ENCODE assay signal across 16 cellular contexts in genomic region chr7:16667355-16667754, GRCh38. TPM values are rescaled to one million over a fixed set of nuclear protein-coding genes. Genes with fewer than 3 reads are reported as not detected.
A peak's percentile ranks its signal among the peaks of the same experiment; 100 is the strongest.
DNase-seq lines count a peak whose midpoint lies in the region; ATAC-seq and TF ChIP-seq lines count a peak whose summit lies in the region.
"Had no signal": no experiment of that assay in that cellular context is flagged by ENCODE, and none has a peak within 500 bp of the region (broad histone marks: within the 10 kb centered on the region; RNA-seq: fewer than 3 reads in every experiment).

No MANE protein-coding gene starts in this region.

- CTCF ChIA-PET in A673 (lab: Charles Lee) (no interaction called here), Panc1 (lab: Charles Lee) (no interaction called here)

- POLR2A ChIA-PET in A673 (lab: Charles Lee; ENCODE audit: low non-redundant PET) (no interaction called here), Panc1 (lab: Charles Lee) (interaction anchor here (0.7 kb wide), 1 partner anchor 9 kb away, joined by 3 read pairs; no protein-coding TSS in a partner anchor)

- H3K9me3 Mint-ChIP-seq in endothelial cell (ENCODE audit: unreplicated experiment) = no peaks in the 10 kb centered on the region

- peaks cover 21% of the 10 kb centered on the region for H3K36me3 Mint-ChIP-seq in endothelial cell (ENCODE audit: low read depth, unreplicated experiment)

- WGBS in psoas muscle, 3 donors = 49 to 83% (median 64%) methylated on average over 3 of the region's 3 CpGs

- H3K4me2 ChIP-seq in fibroblast of lung (ENCODE audit: extremely low read depth, insufficient read depth, low read length) = no peak overlapping the region

- peaks cover 4% of the 10 kb centered on the region for H3K27me3 Mint-ChIP-seq in endothelial cell (ENCODE audit: unreplicated experiment)
- H3K27me3 Mint-ChIP-seq: activated naive CD8-positive, alpha-beta T cell; stimulated activated memory B cell treated with anti-CD40 and anti-IgM and Interleukin-4, amounts not matched to agents 10 μg/mL and 1 μg/mL and 100 μg/mL, for 72 hours had no signal

- peaks cover 12% of the 10 kb centered on the region for H3K79me2 ChIP-seq in fibroblast of lung (ENCODE audit: control insufficient read depth, insufficient read depth, low read length)

- H3K4me3 ChIP-seq in A673 (ENCODE audit: low read depth, low read length, poor library complexity, severe bottlenecking) (no peak overlapping the region), Panc1 (ENCODE audit: low read depth in 2 of 2, low read length in 2 of 2) (no peak overlapping the region), fibroblast of lung (replicated peaks in 1 of 4; ENCODE audit: control extremely low read depth in 1 of 4, insufficient read depth in 1 of 4, low read depth in 3 of 4, low read length in 4 of 4) (no peak overlapping the region), psoas muscle (no peak overlapping the region), colonic mucosa (no peak overlapping the region)
- H3K4me3 ChIP-seq: sigmoid colon had no signal

- no peaks in the 10 kb centered on the region for H3K9me3 ChIP-seq in A673 (ENCODE audit: low read depth, low read length, poor library complexity, severe bottlenecking)
- H3K9me3 ChIP-seq in Panc1 (ENCODE audit: control insufficient read depth, insufficient read depth, low read depth, low read length) = no peaks in the 10 kb centered on the region
- no peaks in the 10 kb centered on the region for H3K9me3 ChIP-seq in fibroblast of lung (ENCODE audit: control insufficient read depth, insufficient read depth, low read depth, low read length)
- no peaks in the 10 kb centered on the region for H3K9me3 ChIP-seq in psoas muscle
- no peaks in the 10 kb centered on the region for H3K9me3 ChIP-seq in colonic mucosa
- H3K9me3 ChIP-seq: sigmoid colon had no signal

- peak overlapping the region; percentile 85 for H3K27ac ChIP-seq in A673 (ENCODE audit: low read depth, low read length, poor library complexity, severe bottlenecking)
- H3K27ac ChIP-seq in Panc1 (ENCODE audit: low read length) = peak overlapping the region; percentile 65
- H3K27ac ChIP-seq in fibroblast of lung (ENCODE audit: insufficient read depth, low read length) = peak overlapping the region; percentile 32
- H3K27ac ChIP-seq in psoas muscle = peak overlapping the region; percentile 70
- H3K27ac ChIP-seq in colonic mucosa = no peak overlapping the region

- no TSS peak for BruUV-seq in A673 (replicated peaks; lab: Mats Ljungman, UMichigan)
- BruUV-seq in Panc1 (replicated peaks; lab: Mats Ljungman, UMichigan) = no TSS peak

- in situ Hi-C loops in Panc1 (cut with HindIII; ENCODE audit: low pct_unique_long_range_greater_than_20kb, low sequenced_read_pairs) = no loop called here

- H3K9ac ChIP-seq in fibroblast of lung (ENCODE audit: insufficient read depth, low read length) (no peak overlapping the region), colonic mucosa (ENCODE audit: low read depth in 2 of 2, low read length in 2 of 2) (no peak overlapping the region)

- DNase-seq in A673 (ENCODE audit: low spot score) (no peak), Panc1 (ENCODE audit: low read depth, low spot score) (no peak), fibroblast of lung (ENCODE audit: low read depth in 2 of 2) (no peak), psoas muscle (no peak), colonic mucosa (no peak), T-helper 2 cell (no peak), endothelial cell (ENCODE audit: low spot score) (no peak)
- DNase-seq: activated CD4-positive, alpha-beta T cell treated with anti-CD3 and anti-CD28 coated beads for 1 hour; activated CD8-positive, alpha-beta memory T cell treated with anti-CD3 and anti-CD28 coated beads, Interleukin-2, amount 50 U/mL, for 4 hours; NCI-H1417; NCI-H446 treated with DMSO at 0.1 percent for 48 hours had no signal

- peaks cover 27% of the 10 kb centered on the region for H3K36me3 ChIP-seq in A673 (ENCODE audit: insufficient read depth, low read length, poor library complexity, severe bottlenecking)
- no peaks in the 10 kb centered on the region; the same call in 1 of the 2 replicates for H3K36me3 ChIP-seq in Panc1 (ENCODE audit: control insufficient read depth, insufficient read depth, low read length)
- peaks cover 2% of the 10 kb centered on the region for H3K36me3 ChIP-seq in fibroblast of lung (ENCODE audit: control insufficient read depth, insufficient read depth, low read length)
- peaks cover 0 to 14% of the 10 kb centered on the region in 2 donors for H3K36me3 ChIP-seq in psoas muscle (ENCODE audit: insufficient read depth in 1 of 2, low read depth in 1 of 2)
- no peaks in the 10 kb centered on the region for H3K36me3 ChIP-seq in colonic mucosa

- no peaks in the 10 kb centered on the region for H3K27me3 ChIP-seq in A673 (replicated peaks; ENCODE audit: insufficient read depth, low read depth, low read length, poor library complexity)
- H3K27me3 ChIP-seq in Panc1 (ENCODE audit: control insufficient read depth, insufficient read depth, low read length) = no peaks in the 10 kb centered on the region
- no peaks in the 10 kb centered on the region for H3K27me3 ChIP-seq in fibroblast of lung (ENCODE audit: control insufficient read depth, insufficient read depth, low read length)
- no peaks in the 10 kb centered on the region for H3K27me3 ChIP-seq in psoas muscle (ENCODE audit: insufficient read depth in 3 of 3, low read length in 2 of 3)
- no peaks in the 10 kb centered on the region for H3K27me3 ChIP-seq in colonic mucosa
- H3K27me3 ChIP-seq: sigmoid colon had no signal

- intact Hi-C loops in A673 (cut with micrococcal nuclease; ENCODE audit: unreplicated experiment) = no loop called here
- intact Hi-C loops in Panc1 (cut with micrococcal nuclease; ENCODE audit: unreplicated experiment) = no loop called here
- intact Hi-C loops in psoas muscle (cut with DNase I) = no loop called here
- intact Hi-C loops in colonic mucosa (cut with DNase I) = no loop called here

- no peak overlapping the region for H3K4me3 Mint-ChIP-seq in endothelial cell (ENCODE audit: unreplicated experiment)
- H3K4me3 Mint-ChIP-seq: activated naive CD8-positive, alpha-beta T cell; stimulated activated memory B cell treated with anti-CD40 and anti-IgM and Interleukin-4, amounts not matched to agents 10 μg/mL and 1 μg/mL and 100 μg/mL, for 72 hours; T-helper 1 cell treated with Interleukin-12 subunit alpha and Interleukin-12 subunit beta and Interleukin-4 antibody, amounts not matched to agents 30 μg/mL and 1 μg/mL, for 36 hours had no signal

- H2AFZ ChIP-seq in fibroblast of lung (ENCODE audit: low read length) = no peak overlapping the region

- TF ChIP-seq CTCF in A673 (conservative IDR thresholded peaks at IDR 0.05; ENCODE audit: low read depth, low read length) (no peak), Panc1 (IDR thresholded peaks at IDR 0.05) (no peak), fibroblast of lung (conservative IDR thresholded peaks at IDR 0.05 in 1 of 2, IDR thresholded peaks at IDR 0.05 in 1 of 2; ENCODE audit: low read depth in 1 of 2, low read length in 2 of 2) (no peak), psoas muscle (IDR thresholded peaks at IDR 0.05) (no peak), colonic mucosa (IDR thresholded peaks at IDR 0.05) (no peak), endothelial cell (IDR thresholded peaks at IDR 0.05; ENCODE audit: unreplicated experiment) (no peak)

- no peak overlapping the region for H3K27ac Mint-ChIP-seq in endothelial cell (ENCODE audit: unreplicated experiment)
- H3K27ac Mint-ChIP-seq: activated naive CD8-positive, alpha-beta T cell; stimulated activated memory B cell treated with anti-CD40 and anti-IgM and Interleukin-4, amounts not matched to agents 10 μg/mL and 1 μg/mL and 100 μg/mL, for 72 hours; T-helper 1 cell treated with Interleukin-12 subunit alpha and Interleukin-12 subunit beta and Interleukin-4 antibody, amounts not matched to agents 30 μg/mL and 1 μg/mL, for 36 hours had no signal

- ATAC-seq in Panc1 (no peak), psoas muscle (peak in 2 of 4 donors; percentile 13 to 36), HG03565 (IDR thresholded peaks at IDR 0.05; ENCODE audit: unreplicated experiment) (no peak)
- ATAC-seq: stimulated activated memory B cell treated with anti-CD40 and anti-IgM and Interleukin-4, amounts not matched to agents 10 μg/mL and 1 μg/mL and 100 μg/mL, for 72 hours had no signal

- H4K20me1 ChIP-seq in fibroblast of lung (ENCODE audit: control insufficient read depth, extremely low read depth, insufficient read depth, low read length) = no peaks in the 10 kb centered on the region

- peaks cover 26% of the 10 kb centered on the region for H3K4me1 ChIP-seq in A673 (ENCODE audit: insufficient read depth, low read length, poor library complexity, severe bottlenecking)
- H3K4me1 ChIP-seq in Panc1 (ENCODE audit: control insufficient read depth, insufficient read depth, low read length) = peaks cover 16% of the 10 kb centered on the region
- peaks cover 17% of the 10 kb centered on the region for H3K4me1 ChIP-seq in fibroblast of lung (ENCODE audit: control insufficient read depth, extremely low read depth, insufficient read depth, low read length)
- H3K4me1 ChIP-seq in psoas muscle = peaks cover 57% of the 10 kb centered on the region
- no peaks in the 10 kb centered on the region for H3K4me1 ChIP-seq in colonic mucosa

- peaks cover 12% of the 10 kb centered on the region for H3K4me1 Mint-ChIP-seq in endothelial cell (ENCODE audit: unreplicated experiment)

RNA-seq across cellular contexts. Expression of gene BZW2, which starts 21.4 kb away (rescaled TPM):
- 173 and 175 TPM in 2 replicates for total RNA-seq in A673 (2021)
- total RNA-seq in Panc1 (2021; ENCODE audit: unreplicated experiment) = 80.9 TPM
- polyA plus RNA-seq in Panc1 (2012; ENCODE audit: insufficient read length) = 58.7 TPM
- 39.3 and 43.3 TPM in 2 replicates for total RNA-seq in fibroblast of lung
- polyA plus RNA-seq in fibroblast of lung = 88.8 and 95.5 TPM in 2 replicates
- polyA plus RNA-seq in fibroblast of lung (2012) = 59.9 and 72.9 TPM in 2 replicates
- polyA minus RNA-seq in fibroblast of lung (ENCODE audit: low replicate concordance) = 30.0 and 40.3 TPM in 2 replicates
- total RNA-seq in psoas muscle = 100 to 1,000 TPM; 133 to 163 (median 155) TPM
- 100 to 1,000 TPM in 2 of 3 donors, 10 to 100 TPM in 1; 83.7 to 133 (median 101) TPM for polyA plus RNA-seq in psoas muscle
- 10 to 100 TPM; 56.1 to 73.8 TPM for total RNA-seq in colonic mucosa
- 141 TPM for total RNA-seq in endothelial cell (ENCODE audit: unreplicated experiment)

RNA-seq across cellular contexts. Expression of gene ANKMY2, which starts 21.8 kb away (rescaled TPM):
- total RNA-seq in A673 (2021) = 24.3 and 30.5 TPM in 2 replicates
- total RNA-seq in Panc1 (2021; ENCODE audit: unreplicated experiment) = 18.6 TPM
- polyA plus RNA-seq in Panc1 (2012; ENCODE audit: insufficient read length) = 15.1 TPM
- total RNA-seq in fibroblast of lung = 33.1 and 50.4 TPM in 2 replicates
- polyA plus RNA-seq in fibroblast of lung = 23.9 and 34.3 TPM in 2 replicates
- 17.2 and 21.1 TPM in 2 replicates for polyA plus RNA-seq in fibroblast of lung (2012)
- 5.8 and 6.6 TPM in 2 replicates for polyA minus RNA-seq in fibroblast of lung (ENCODE audit: low replicate concordance)
- total RNA-seq in psoas muscle = 10 to 100 TPM in 3 of 4 donors, 1 to 10 TPM in 1; 7.7 to 16.2 (median 11.3) TPM
- 1 to 10 TPM; 4.5 to 9.9 (median 5.9) TPM for polyA plus RNA-seq in psoas muscle
- total RNA-seq in colonic mucosa = 10 to 100 TPM; 17.8 to 31.4 TPM
- total RNA-seq in endothelial cell (ENCODE audit: unreplicated experiment) = 20.5 TPM
